In the genomic region with DNA sequence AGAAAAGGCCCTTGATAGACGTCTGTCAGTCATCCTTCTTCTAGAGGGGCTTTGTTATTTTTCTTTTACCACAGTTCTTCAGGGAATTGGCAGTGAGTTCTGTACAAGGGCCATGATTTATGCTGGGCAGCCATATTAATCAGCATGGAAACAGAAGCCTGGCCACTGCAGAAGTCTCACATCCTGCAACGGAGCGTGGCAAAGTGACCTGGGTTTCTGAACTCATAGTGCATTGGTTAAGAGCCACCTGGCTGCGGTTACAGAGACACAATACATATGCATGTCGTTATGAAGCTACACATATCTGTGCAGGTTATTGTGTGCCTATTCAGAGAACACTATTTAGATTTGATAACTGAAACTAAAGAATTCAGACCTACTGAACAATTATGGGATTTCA, we compare ENCODE assay signal across 17 cellular contexts.
DNase-seq lines count a peak whose midpoint lies in the region; ATAC-seq and TF ChIP-seq lines count a peak whose summit lies in the region.
"Had no signal": no experiment of that assay in that cellular context is flagged by ENCODE, and none has a peak within 500 bp of the region (broad histone marks: within the 10 kb centered on the region; RNA-seq: fewer than 3 reads in every experiment).

No MANE protein-coding gene starts in this region.

- no peak overlapping the region for H3K18ac ChIP-seq in trophoblast cell (ENCODE audit: low read length)

- H2BK12ac ChIP-seq in trophoblast cell (ENCODE audit: low read length) = no peak overlapping the region

- H3K36me3 ChIP-seq in Peyer's patch (no peaks in the 10 kb centered on the region), trophoblast cell (ENCODE audit: control insufficient read depth in 1 of 2, insufficient read depth in 2 of 2, low read length in 2 of 2) (no peaks in the 10 kb centered on the region)
- H3K36me3 ChIP-seq: adrenal gland, left ventricle myocardium inferior, vagina had no signal

- no peak overlapping the region for H2BK5ac ChIP-seq in trophoblast cell (ENCODE audit: low read depth, low read length, poor library complexity)

- H3K27me3 ChIP-seq in Peyer's patch (no peaks in the 10 kb centered on the region), trophoblast cell (ENCODE audit: insufficient read depth, low read length) (no peaks in the 10 kb centered on the region)
- H3K27me3 ChIP-seq: adrenal gland, vagina had no signal

- no peak overlapping the region for H3K4ac ChIP-seq in trophoblast cell (ENCODE audit: low read depth, low read length)

- no peak overlapping the region for H2AFZ ChIP-seq in trophoblast cell (ENCODE audit: insufficient read depth, low read length, poor library complexity)

- WGBS in trophoblast cell (ENCODE audit: extremely low coverage, insufficient coverage, insufficient read length) = no CpG with 5 or more reads among the region's 5 CpGs

- no peak overlapping the region for H2AK5ac ChIP-seq in trophoblast cell (ENCODE audit: low read length)

- TF ChIP-seq POLR2A in GM18505 (IDR thresholded peaks at IDR 0.05; ENCODE audit: borderline replicate concordance, extremely low read depth, insufficient read depth, insufficient read length) (no peak), Peyer's patch (IDR thresholded peaks at IDR 0.05) (no peak)

- no peak overlapping the region for H3K14ac ChIP-seq in trophoblast cell (ENCODE audit: low read length)

- TF ChIP-seq CTCF in Peyer's patch (IDR thresholded peaks at IDR 0.05) = no peak

- no peak overlapping the region for H3K23ac ChIP-seq in trophoblast cell (ENCODE audit: low read length)

- ATAC-seq in GM18505 (IDR thresholded peaks at IDR 0.05; ENCODE audit: unreplicated experiment) = peak; percentile 80
- peak; percentile 85 for ATAC-seq in GM21367 (IDR thresholded peaks at IDR 0.05; ENCODE audit: unreplicated experiment)
- ATAC-seq in HG03159 (IDR thresholded peaks at IDR 0.05; ENCODE audit: unreplicated experiment) = peak; percentile 67
- no peak for ATAC-seq in activated CD4-positive, CD25-positive, alpha-beta regulatory T cell treated with anti-CD3 and anti-CD28 coated beads, Interleukin-2, amount 50 U/mL, for 24 hours

- no peaks in the 10 kb centered on the region for H3K79me2 ChIP-seq in trophoblast cell (ENCODE audit: control insufficient read depth, insufficient read depth, low read length, poor library complexity)

- H3K4me2 ChIP-seq in trophoblast cell (ENCODE audit: low read length) = no peak overlapping the region
- H3K4me2 ChIP-seq: SK-N-SH, smooth muscle cell had no signal

- H3K9ac ChIP-seq in trophoblast cell (ENCODE audit: low read length) = no peak overlapping the region
- H3K9ac ChIP-seq: SK-N-SH had no signal

- H3K27ac ChIP-seq in Peyer's patch (no peak overlapping the region), trophoblast cell (ENCODE audit: low read depth, low read length) (no peak overlapping the region)
- H3K27ac ChIP-seq: adrenal gland, left ventricle myocardium inferior, vagina had no signal

- no peaks in the 10 kb centered on the region for H3K9me3 ChIP-seq in Peyer's patch
- no peaks in the 10 kb centered on the region for H3K9me3 ChIP-seq in trophoblast cell (ENCODE audit: insufficient read depth, low read depth, low read length)
- H3K9me3 ChIP-seq: adrenal gland, left ventricle myocardium inferior, SK-N-SH, vagina had no signal

- H3K79me1 ChIP-seq in trophoblast cell (ENCODE audit: low read length) = no peaks in the 10 kb centered on the region

- H3K4me3 ChIP-seq in Peyer's patch = no peak overlapping the region
- no peak overlapping the region for H3K4me3 ChIP-seq in trophoblast cell (ENCODE audit: low read depth, low read length)
- H3K4me3 ChIP-seq: adrenal gland, left ventricle myocardium inferior, smooth muscle cell, vagina had no signal

- no peak overlapping the region for H2BK120ac ChIP-seq in trophoblast cell (ENCODE audit: insufficient read depth, low read length, poor library complexity)

- H4K91ac ChIP-seq in trophoblast cell (ENCODE audit: low read depth, low read length) = no peak overlapping the region

- H4K8ac ChIP-seq in trophoblast cell (ENCODE audit: low read depth, low read length) = no peak overlapping the region

- peak; percentile 67 to 84 for DNase-seq in NCI-H526 (lab: John Stamatoyannopoulos, UW)
- DNase-seq in DMS114 treated with DMSO at 0.1 percent for 48 hours (lab: John Stamatoyannopoulos, UW; ENCODE audit: unreplicated experiment) = no peak
- DNase-seq in Peyer's patch = no peak
- no peak for DNase-seq in trophoblast cell
- DNase-seq: activated CD4-positive, alpha-beta T cell treated with anti-CD3 and anti-CD28 coated beads, Interleukin-2, amount 50 U/mL, for 4 hours; adrenal gland; DMS153; left ventricle myocardium inferior; NCI-H2227 treated with DMSO at 0.1 percent for 48 hours; OCI-M1; SK-N-SH had no signal

- H4K12ac ChIP-seq in trophoblast cell (ENCODE audit: low read depth, low read length) = no peak overlapping the region

- H3K4me1 ChIP-seq in Peyer's patch (no peaks in the 10 kb centered on the region), trophoblast cell (ENCODE audit: control insufficient read depth in 1 of 2, insufficient read depth in 2 of 2, low read length in 2 of 2) (no peaks in the 10 kb centered on the region)
- H3K4me1 ChIP-seq: adrenal gland, left ventricle myocardium inferior, vagina had no signal

Comparison
In these comparisons a context has a peak if more than half of its experiments do, and no peak if none do; other contexts are left out.
1. ATAC-seq: peak in GM18505 (single experiment), GM21367 (single experiment) and HG03159 (single experiment); none in activated CD4-positive, CD25-positive, alpha-beta regulatory T cell treated with anti-CD3 and anti-CD28 coated beads, Interleukin-2, amount 50 U/mL, for 24 hours (0 of 2).
2. DNase-seq: peak in NCI-H526 (2 of 2); none in DMS114 treated with DMSO at 0.1 percent for 48 hours (single experiment), Peyer's patch (0 of 3) and trophoblast cell (0 of 2).